Comparison of ENCODE assay signal across 21 cellular contexts in the genomic region with DNA sequence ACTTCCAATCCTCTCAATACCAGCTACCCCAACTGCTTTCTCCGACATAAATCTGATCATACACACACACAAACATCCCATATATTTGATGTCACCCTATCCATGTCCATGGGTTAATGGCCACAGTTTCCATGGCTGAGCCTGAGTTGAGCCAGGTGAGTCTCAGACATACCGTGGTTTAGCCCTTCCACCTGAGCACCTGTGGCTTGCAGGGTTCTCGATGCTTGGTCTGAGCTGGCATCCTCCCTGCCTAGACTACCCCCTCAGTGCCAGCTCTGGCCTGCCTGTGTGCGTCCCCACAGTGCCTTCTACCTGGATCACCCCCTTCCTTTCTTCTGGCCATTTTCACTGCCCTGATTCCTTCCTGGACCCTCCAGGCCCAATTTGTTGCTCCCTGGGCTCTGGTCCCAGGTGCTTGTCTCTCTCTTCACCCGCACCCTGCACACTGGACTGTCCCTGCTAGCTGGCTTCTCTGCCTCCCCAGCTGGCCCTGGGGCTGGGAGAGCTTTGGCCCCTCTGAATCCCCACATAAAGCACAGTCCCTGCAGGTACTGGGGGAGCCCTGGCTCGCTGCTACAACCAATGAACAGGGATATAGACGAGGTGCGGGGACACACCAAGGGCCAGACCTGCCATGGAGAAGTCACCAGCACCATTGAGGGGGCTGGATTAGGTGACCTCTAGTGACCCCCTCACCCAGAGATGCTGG. TPM values are rescaled to one million over a fixed set of nuclear protein-coding genes. Genes with fewer than 3 reads are reported as not detected.
DNase-seq lines count a peak whose midpoint lies in the region; ATAC-seq and TF ChIP-seq lines count a peak whose summit lies in the region.
"Had no signal": no experiment of that assay in that cellular context is flagged by ENCODE, and none has a peak within 500 bp of the region (broad histone marks: within the 10 kb centered on the region; RNA-seq: fewer than 3 reads in every experiment).

No MANE protein-coding gene starts in this region.

- TF ChIP-seq RAD21 in HCT116 (IDR thresholded peaks at IDR 0.05; ENCODE audit: low read depth), result no peak

- H3K27ac ChIP-seq in HCT116 (ENCODE audit: low read depth, low read length) (no peak overlapping the region), foreskin keratinocyte (no peak overlapping the region)
- H3K27ac ChIP-seq: lower lobe of right lung had no signal

- no peak for DNase-seq in activated CD4-positive, alpha-beta T cell treated with anti-CD3 and anti-CD28 coated beads for 36 hours
- DNase-seq in activated CD4-positive, alpha-beta T cell treated with anti-CD3 and anti-CD28 coated beads, Interleukin-2, amount 50 U/mL, for 1 hour, result no peak
- DNase-seq in HCT116 (ENCODE audit: low read depth, low spot score) (no peak), nephron progenitor cell (no peak), foreskin keratinocyte (no peak)
- DNase-seq in activated naive CD8-positive, alpha-beta T cell treated with anti-CD3 and anti-CD28 coated beads, Interleukin-2, amount 50 U/mL, for 24 hours, result no peak
- DNase-seq: 8988T; activated CD4-positive, alpha-beta T cell treated with anti-CD3 and anti-CD28 coated beads, Interleukin-2, amount 50 U/mL, for 48 hours; activated T-cell treated with anti-CD3 and anti-CD28 coated beads, Interleukin-2, amount 50 U/mL, for 4 hours; DMS 273 treated with DMSO at 0.1 percent for 48 hours; foreskin melanocyte; hippocampal formation; lower lobe of right lung; NCI-H187; NCI-H748 treated with DMSO at 0.1 percent for 48 hours; nucleus accumbens; retina had no signal

- no peak overlapping the region for H2AFZ ChIP-seq in HCT116 (ENCODE audit: low read depth, low read length, poor library complexity, severe bottlenecking)

- H3K9ac ChIP-seq in HCT116 (ENCODE audit: low read length), result no peak overlapping the region

- intact Hi-C loops in activated CD4-positive, alpha-beta T cell treated with anti-CD3 and anti-CD28 coated beads for 36 hours (cut with DNase I, micrococcal nuclease), result no loop called here
- intact Hi-C loops in HCT116 (cut with micrococcal nuclease), result no loop called here

- no peaks in the 10 kb centered on the region for H4K20me1 ChIP-seq in HCT116 (ENCODE audit: insufficient read depth)

- RAD21 ChIA-PET in HCT116 (lab: Charles Lee; ENCODE audit: low non-redundant PET in 1 of 2, low total read pairs in 2 of 2, uncharacterized antibody in 2 of 2, unreplicated experiment in 2 of 2), result no interaction called here

- H3K9me3 Mint-ChIP-seq in activated CD4-positive, alpha-beta T cell treated with anti-CD3 and anti-CD28 coated beads for 36 hours (ENCODE audit: low read depth), result no peaks in the 10 kb centered on the region
- no peaks in the 10 kb centered on the region for H3K9me3 Mint-ChIP-seq in activated naive CD8-positive, alpha-beta T cell treated with anti-CD3 and anti-CD28 coated beads, Interleukin-2, amount 50 U/mL, for 24 hours
- H3K9me3 Mint-ChIP-seq in nephron progenitor cell, result no peaks in the 10 kb centered on the region
- H3K9me3 Mint-ChIP-seq: activated T-cell treated with anti-CD3 and anti-CD28 coated beads, Interleukin-2, amount 50 U/mL, for 4 hours; T-helper 1 cell treated with Interleukin-12 subunit alpha and Interleukin-12 subunit beta and Interleukin-4 antibody, amounts not matched to agents 30 μg/mL and 1 μg/mL, for 36 hours had no signal

- H3K36me3 ChIP-seq in HCT116 (ENCODE audit: control insufficient read depth in 1 of 2, insufficient read depth in 2 of 2, low read length in 2 of 2), result peaks cover 11 to 14% of the 10 kb centered on the region in 2 experiments; a peak in 3 of 4 replicates

- H3K79me2 ChIP-seq in HCT116 (ENCODE audit: insufficient read depth, low read length), result no peaks in the 10 kb centered on the region

- H3K27me3 ChIP-seq in HCT116 (ENCODE audit: insufficient read depth, low read length) (no peaks in the 10 kb centered on the region), foreskin keratinocyte (no peaks in the 10 kb centered on the region)
- H3K27me3 ChIP-seq: BE2C had no signal

- H3K4me3 Mint-ChIP-seq in activated CD4-positive, alpha-beta T cell treated with anti-CD3 and anti-CD28 coated beads for 36 hours, result no peak overlapping the region
- H3K4me3 Mint-ChIP-seq in activated naive CD8-positive, alpha-beta T cell treated with anti-CD3 and anti-CD28 coated beads, Interleukin-2, amount 50 U/mL, for 24 hours, result no peak overlapping the region
- H3K4me3 Mint-ChIP-seq in nephron progenitor cell, result no peak overlapping the region
- H3K4me3 Mint-ChIP-seq: activated T-cell treated with anti-CD3 and anti-CD28 coated beads, Interleukin-2, amount 50 U/mL, for 4 hours; T-helper 1 cell treated with Interleukin-12 subunit alpha and Interleukin-12 subunit beta and Interleukin-4 antibody, amounts not matched to agents 30 μg/mL and 1 μg/mL, for 36 hours had no signal

- H3K4me1 Mint-ChIP-seq in activated CD4-positive, alpha-beta T cell treated with anti-CD3 and anti-CD28 coated beads for 36 hours, result no peaks in the 10 kb centered on the region
- no peaks in the 10 kb centered on the region for H3K4me1 Mint-ChIP-seq in activated naive CD8-positive, alpha-beta T cell treated with anti-CD3 and anti-CD28 coated beads, Interleukin-2, amount 50 U/mL, for 24 hours
- no peaks in the 10 kb centered on the region for H3K4me1 Mint-ChIP-seq in nephron progenitor cell

- no peak for TF ChIP-seq CTCF in HCT116 (IDR thresholded peaks at IDR 0.05 in 2 of 3, conservative IDR thresholded peaks at IDR 0.05 in 1 of 3; ENCODE audit: borderline replicate concordance in 1 of 3, insufficient read depth in 1 of 3, low read depth in 2 of 3, low read length in 2 of 3)
- TF ChIP-seq CTCF in nephron progenitor cell (IDR thresholded peaks at IDR 0.05), result no peak
- no peak for TF ChIP-seq CTCF in foreskin keratinocyte (conservative IDR thresholded peaks at IDR 0.05)

- ATAC-seq in activated CD4-positive, alpha-beta T cell treated with anti-CD3 and anti-CD28 coated beads for 36 hours, result no peak
- ATAC-seq in HCT116, result no peak
- no peak for ATAC-seq in activated naive CD8-positive, alpha-beta T cell treated with anti-CD3 and anti-CD28 coated beads, Interleukin-2, amount 50 U/mL, for 24 hours
- no peak for ATAC-seq in HG03108 (IDR thresholded peaks at IDR 0.05; ENCODE audit: unreplicated experiment)
- ATAC-seq in HG03139 (IDR thresholded peaks at IDR 0.05; ENCODE audit: unreplicated experiment), result no peak
- no peak for ATAC-seq in foreskin keratinocyte
- ATAC-seq: activated T-cell treated with anti-CD3 and anti-CD28 coated beads, Interleukin-2, amount 50 U/mL, for 4 hours; lower lobe of right lung had no signal

- POLR2A ChIA-PET in activated CD4-positive, alpha-beta T cell treated with anti-CD3 and anti-CD28 coated beads for 36 hours (lab: Charles Lee), result no interaction called here
- POLR2A ChIA-PET in HCT116 (lab: Charles Lee), result no interaction called here

- peak overlapping the region; percentile 44 for H3K27ac Mint-ChIP-seq in activated CD4-positive, alpha-beta T cell treated with anti-CD3 and anti-CD28 coated beads for 36 hours
- peak overlapping the region; percentile 52 for H3K27ac Mint-ChIP-seq in activated naive CD8-positive, alpha-beta T cell treated with anti-CD3 and anti-CD28 coated beads, Interleukin-2, amount 50 U/mL, for 24 hours
- peak overlapping the region; percentile 68 for H3K27ac Mint-ChIP-seq in nephron progenitor cell
- H3K27ac Mint-ChIP-seq: T-helper 1 cell treated with Interleukin-12 subunit alpha and Interleukin-12 subunit beta and Interleukin-4 antibody, amounts not matched to agents 30 μg/mL and 1 μg/mL, for 36 hours had no signal

- BruUV-seq in HCT116 (replicated peaks; lab: Mats Ljungman, UMichigan), result no TSS peak

- H3K9me3 ChIP-seq in HCT116 (ENCODE audit: control insufficient read depth in 1 of 2, insufficient read depth in 1 of 2, low read depth in 1 of 2, low read length in 2 of 2), result no peaks in the 10 kb centered on the region
- H3K9me3 ChIP-seq: BE2C, lower lobe of right lung had no signal

- CTCF ChIA-PET in activated CD4-positive, alpha-beta T cell treated with anti-CD3 and anti-CD28 coated beads for 36 hours (lab: Charles Lee), result interaction anchor here (1.0 to 1.3 kb wide), 2 partner anchors 9 to 30 kb away, joined by 4 to 7 read pairs; no protein-coding TSS in a partner anchor
- CTCF ChIA-PET in HCT116 (lab: Charles Lee), result interaction anchor here (1.8 kb wide), 1 partner anchor 8 kb away, joined by 7 read pairs; no protein-coding TSS in a partner anchor

- no peak overlapping the region; the same call in 1 of the 2 replicates for H3K4me2 ChIP-seq in HCT116 (ENCODE audit: low read length)

- no peaks in the 10 kb centered on the region for H3K9me2 ChIP-seq in HCT116 (ENCODE audit: insufficient read depth)

- peaks cover 12% of the 10 kb centered on the region for H3K36me3 Mint-ChIP-seq in activated CD4-positive, alpha-beta T cell treated with anti-CD3 and anti-CD28 coated beads for 36 hours (ENCODE audit: low read depth)
- peaks cover 5% of the 10 kb centered on the region for H3K36me3 Mint-ChIP-seq in activated naive CD8-positive, alpha-beta T cell treated with anti-CD3 and anti-CD28 coated beads, Interleukin-2, amount 50 U/mL, for 24 hours (ENCODE audit: low read depth)
- H3K36me3 Mint-ChIP-seq in nephron progenitor cell (ENCODE audit: low read depth), result no peaks in the 10 kb centered on the region

- H3K4me1 ChIP-seq in HCT116 (ENCODE audit: control insufficient read depth in 1 of 2, insufficient read depth in 2 of 2, low read length in 2 of 2) (peaks cover 11 to 25% of the 10 kb centered on the region in 2 experiments), foreskin keratinocyte (peaks cover 15% of the 10 kb centered on the region)
- H3K4me1 ChIP-seq: lower lobe of right lung had no signal

- no peaks in the 10 kb centered on the region for H3K27me3 Mint-ChIP-seq in activated CD4-positive, alpha-beta T cell treated with anti-CD3 and anti-CD28 coated beads for 36 hours
- no peaks in the 10 kb centered on the region for H3K27me3 Mint-ChIP-seq in activated naive CD8-positive, alpha-beta T cell treated with anti-CD3 and anti-CD28 coated beads, Interleukin-2, amount 50 U/mL, for 24 hours
- H3K27me3 Mint-ChIP-seq in nephron progenitor cell (ENCODE audit: low read depth, poor library complexity), result peaks cover 4% of the 10 kb centered on the region

- TF ChIP-seq POLR2A in HCT116 (IDR thresholded peaks at IDR 0.05; ENCODE audit: borderline replicate concordance, extremely low read depth, insufficient read depth, insufficient read length), result no peak

- H3K4me3 ChIP-seq in HCT116 (replicated peaks in 1 of 2; ENCODE audit: low read depth in 1 of 2, low read length in 2 of 2), result no peak overlapping the region
- H3K4me3 ChIP-seq: lower lobe of right lung had no signal

RNA-seq across cellular contexts. Expression of a gene that starts 7.4 kb away (rescaled TPM):
- 1 to 10 TPM; 3.0 to 4.6 TPM for total RNA-seq in activated CD4-positive, alpha-beta T cell treated with anti-CD3 and anti-CD28 coated beads for 36 hours
- 45.8 TPM for total RNA-seq in HCT116 (2021; ENCODE audit: unreplicated experiment)
- polyA plus RNA-seq in HCT116 (2012), result 53.4 and 60.6 TPM in 2 replicates
- 35.7 and 41.2 TPM in 2 replicates for total RNA-seq in foreskin keratinocyte
- polyA plus RNA-seq in foreskin keratinocyte, result 38.6 and 46.7 TPM in 2 replicates

RNA-seq across cellular contexts. Expression of a gene that starts 14.3 kb away (rescaled TPM):
- 100 to 1,000 TPM in 1 of 2 experiments, 10 to 100 TPM in 1; 91.4 to 110 TPM for total RNA-seq in activated CD4-positive, alpha-beta T cell treated with anti-CD3 and anti-CD28 coated beads for 36 hours
- total RNA-seq in HCT116 (2021; ENCODE audit: unreplicated experiment), result 114 TPM
- polyA plus RNA-seq in HCT116 (2012), result 92.8 and 99.8 TPM in 2 replicates
- total RNA-seq in foreskin keratinocyte, result 94.1 and 96.9 TPM in 2 replicates
- 74.1 and 82.2 TPM in 2 replicates for polyA plus RNA-seq in foreskin keratinocyte

RNA-seq across cellular contexts. Expression of a gene that starts 16.3 kb away (rescaled TPM):
- under 1 TPM in 1 of 2 experiments, not detected in 1; 0.16 TPM for total RNA-seq in activated CD4-positive, alpha-beta T cell treated with anti-CD3 and anti-CD28 coated beads for 36 hours
- total RNA-seq in HCT116 (2021; ENCODE audit: unreplicated experiment), result 0.30 TPM
- polyA plus RNA-seq in HCT116 (2012), result 0.14 and 0.16 TPM in 2 replicates
- not detected in 2 replicates for total RNA-seq in foreskin keratinocyte
- polyA plus RNA-seq in foreskin keratinocyte, result 0.13 TPM in 1 of 2 replicates, not detected in the other
- total RNA-seq: activated T-cell treated with anti-CD3 and anti-CD28 coated beads, Interleukin-2, amount 50 U/mL, for 4 hours had no signal

RNA-seq across cellular contexts. Expression of a gene that starts 20.6 kb away (rescaled TPM):
- 10 to 100 TPM; 13.6 to 31.2 TPM for total RNA-seq in activated CD4-positive, alpha-beta T cell treated with anti-CD3 and anti-CD28 coated beads for 36 hours
- total RNA-seq in HCT116 (2021; ENCODE audit: unreplicated experiment) (36.1 TPM), foreskin keratinocyte (41.4 and 48.3 TPM in 2 replicates)
- polyA plus RNA-seq in HCT116 (2012), result 40.8 and 44.3 TPM in 2 replicates
- polyA plus RNA-seq in foreskin keratinocyte, result 80.0 and 90.7 TPM in 2 replicates

RNA-seq across cellular contexts. Expression of a gene that starts 22.5 kb away (rescaled TPM):
- 10 to 100 TPM; 28.8 to 30.4 TPM for total RNA-seq in activated CD4-positive, alpha-beta T cell treated with anti-CD3 and anti-CD28 coated beads for 36 hours
- total RNA-seq in HCT116 (2021; ENCODE audit: unreplicated experiment) (38.7 TPM), foreskin keratinocyte (10.0 and 11.0 TPM in 2 replicates)
- 29.7 and 41.0 TPM in 2 replicates for polyA plus RNA-seq in HCT116 (2012)
- 6.9 and 8.7 TPM in 2 replicates for polyA plus RNA-seq in foreskin keratinocyte
